35 cellular contexts compared by ENCODE assay signal in genomic region chr2:227311861-227312506, GRCh38.
"Had no signal": no experiment of that assay in that cellular context is flagged by ENCODE, and none has a peak within 500 bp of the region (broad histone marks: within the 10 kb centered on the region; RNA-seq: fewer than 3 reads in every experiment).

No MANE protein-coding gene starts in this region.

- ATAC-seq: activated CD4-positive, CD25-positive, alpha-beta regulatory T cell treated with anti-CD3 and anti-CD28 coated beads, Interleukin-2, amount 50 U/mL, for 24 hours; activated CD8-positive, alpha-beta T cell treated with anti-CD3 and anti-CD28 coated beads for 36 hours; activated T-cell treated with anti-CD3 and anti-CD28 coated beads, Interleukin-2, amount 50 U/mL, for 4 hours; activated T-helper 17 cell treated with anti-CD3 and anti-CD28 coated beads, Interleukin-2, amount 50 U/mL, for 72 hours; foreskin keratinocyte; gastrocnemius medialis; T-helper 17 cell had no signal

- H3K9me3 ChIP-seq: esophagus muscularis mucosa, gastrocnemius medialis had no signal

- H3K4me3 ChIP-seq: coronary artery, dorsolateral prefrontal cortex, esophagus muscularis mucosa, gastrocnemius medialis had no signal

- H3K4me1 ChIP-seq: esophagus muscularis mucosa, foreskin keratinocyte had no signal

- DNase-seq: activated B cell treated with CpG ODN at 0.5 μM for 24 hours; activated CD4-positive, alpha-beta T cell treated with anti-CD3 and anti-CD28 coated beads for 48 hours; activated CD4-positive, alpha-beta T cell treated with anti-CD3 and anti-CD28 coated beads, Interleukin-2, amount 50 U/mL, for 1 hour; activated CD4-positive, alpha-beta T cell treated with anti-CD3 and anti-CD28 coated beads, Interleukin-2, amount 50 U/mL, for 48 hours; activated CD8-positive, alpha-beta memory T cell treated with anti-CD3 and anti-CD28 coated beads for 24 hours; activated CD8-positive, alpha-beta T cell treated with anti-CD3 and anti-CD28 coated beads for 36 hours; activated effector memory CD4-positive, alpha-beta T cell treated with Interleukin-2 at 50 U/mL for 16 hours; activated gamma-delta T cell treated with Interleukin-2 at 50 U/mL for 16 hours; activated naive CD4-positive, alpha-beta T cell treated with anti-CD3 and anti-CD28 coated beads, Interleukin-2, amount 50 U/mL, for 16 hours; activated naive CD4-positive, alpha-beta T cell treated with Interleukin-2 at 50 U/mL for 16 hours; activated T-cell treated with anti-CD3 and anti-CD28 coated beads, Interleukin-2, amount 50 U/mL, for 4 hours; amniotic stem cell; anterior cingulate cortex; brain microvascular endothelial cell; dorsolateral prefrontal cortex; effector memory CD4-positive, alpha-beta T cell; endodermal cell; erythroblast; foreskin keratinocyte; gastrocnemius medialis; glutamatergic neuron; T-helper 1 cell; T-helper 17 cell; T1000; WERI-Rb-1 had no signal

- H3K4me3 Mint-ChIP-seq: activated B cell treated with CpG ODN at 0.5 μM for 24 hours; activated CD8-positive, alpha-beta T cell treated with anti-CD3 and anti-CD28 coated beads for 36 hours; activated naive CD8-positive, alpha-beta T cell; activated T-cell treated with anti-CD3 and anti-CD28 coated beads, Interleukin-2, amount 50 U/mL, for 4 hours; activated T-helper 17 cell treated with anti-CD3 and anti-CD28 coated beads, Interleukin-2, amount 50 U/mL, for 72 hours; central memory CD8-positive, alpha-beta T cell; dendritic cell treated with granulocyte-macrophage colony-stimulating factor and Interleukin-4, amounts not matched to agents 40 ng/mL and 50 ng/mL, for 4 days; endodermal cell; T-helper 17 cell; T-helper 2 cell treated with Interferon-gamma antibody and Interleukin-4, amounts not matched to agents 5 μg/mL and 100 μg/mL, for 36 hours had no signal

- H3K27me3 Mint-ChIP-seq: activated B cell treated with CpG ODN at 0.5 μM for 24 hours; activated CD8-positive, alpha-beta T cell treated with anti-CD3 and anti-CD28 coated beads for 36 hours; activated naive CD8-positive, alpha-beta T cell; dendritic cell treated with granulocyte-macrophage colony-stimulating factor and Interleukin-4, amounts not matched to agents 40 ng/mL and 50 ng/mL, for 4 days; T-helper 17 cell had no signal

- H3K36me3 ChIP-seq: brain microvascular endothelial cell, esophagus muscularis mucosa, WERI-Rb-1 had no signal

- H3K27me3 ChIP-seq: brain microvascular endothelial cell, dorsolateral prefrontal cortex, esophagus muscularis mucosa, foreskin keratinocyte, gastrocnemius medialis had no signal

- FAIRE-seq: astrocyte, bronchial epithelial cell had no signal

- H3K4me1 Mint-ChIP-seq: activated B cell treated with CpG ODN at 0.5 μM for 24 hours; activated T-helper 17 cell treated with anti-CD3 and anti-CD28 coated beads, Interleukin-2, amount 50 U/mL, for 72 hours; central memory CD8-positive, alpha-beta T cell; endodermal cell; T-helper 17 cell had no signal

- H3K27ac Mint-ChIP-seq: activated B cell treated with CpG ODN at 0.5 μM for 24 hours; activated CD8-positive, alpha-beta T cell treated with anti-CD3 and anti-CD28 coated beads for 36 hours; activated naive CD8-positive, alpha-beta T cell; activated T-helper 17 cell treated with anti-CD3 and anti-CD28 coated beads, Interleukin-2, amount 50 U/mL, for 72 hours; dendritic cell treated with granulocyte-macrophage colony-stimulating factor and Interleukin-4, amounts not matched to agents 40 ng/mL and 50 ng/mL, for 4 days; endodermal cell; T-helper 17 cell; T-helper 2 cell treated with Interferon-gamma antibody and Interleukin-4, amounts not matched to agents 5 μg/mL and 100 μg/mL, for 36 hours had no signal

- H3K27ac ChIP-seq: brain microvascular endothelial cell, coronary artery, esophagus muscularis mucosa, foreskin keratinocyte, gastrocnemius medialis, WERI-Rb-1 had no signal

- H3K9me3 Mint-ChIP-seq: activated B cell treated with CpG ODN at 0.5 μM for 24 hours; activated CD8-positive, alpha-beta T cell treated with anti-CD3 and anti-CD28 coated beads for 36 hours; central memory CD8-positive, alpha-beta T cell; dendritic cell treated with granulocyte-macrophage colony-stimulating factor and Interleukin-4, amounts not matched to agents 40 ng/mL and 50 ng/mL, for 4 days; endodermal cell; T-helper 2 cell treated with Interferon-gamma antibody and Interleukin-4, amounts not matched to agents 5 μg/mL and 100 μg/mL, for 36 hours had no signal
